14 cellular contexts compared by ENCODE assay signal in genomic region chrX:12989456-12989855, GRCh38. TPM values are rescaled to one million over a fixed set of nuclear protein-coding genes. Genes with fewer than 3 reads are reported as not detected.
DNase-seq lines count a peak whose midpoint lies in the region; ATAC-seq and TF ChIP-seq lines count a peak whose summit lies in the region.
"Had no signal": no experiment of that assay in that cellular context is flagged by ENCODE, and none has a peak within 500 bp of the region (broad histone marks: within the 10 kb centered on the region; RNA-seq: fewer than 3 reads in every experiment).

No MANE protein-coding gene starts in this region.

- H3K9ac ChIP-seq in Karpas-422 (ENCODE audit: low read length) (no peak overlapping the region), neural progenitor cell (no peak overlapping the region)

- no peak for ATAC-seq in body of pancreas
- ATAC-seq in GM21717 (IDR thresholded peaks at IDR 0.05; ENCODE audit: unreplicated experiment) = no peak
- ATAC-seq in omental fat pad (ENCODE audit: low FRiP score) = no peak

- H3K4me1 Mint-ChIP-seq in nephron = peaks cover 37% of the 10 kb centered on the region
- peaks cover 2% of the 10 kb centered on the region for H3K4me1 Mint-ChIP-seq in neural progenitor cell

- no peak for TF ChIP-seq CTCF in body of pancreas (IDR thresholded peaks at IDR 0.05)
- TF ChIP-seq CTCF in nephron (IDR thresholded peaks at IDR 0.05; ENCODE audit: unreplicated experiment in 3 of 3) = no peak
- no peak for TF ChIP-seq CTCF in neural progenitor cell (IDR thresholded peaks at IDR 0.05)
- TF ChIP-seq CTCF in omental fat pad (IDR thresholded peaks at IDR 0.05) = no peak

- H3K27ac Mint-ChIP-seq in nephron (peak overlapping the region; percentile 70 to 85 (median 74)), neural progenitor cell (no peak overlapping the region)
- H3K27ac Mint-ChIP-seq: CD8-positive, alpha-beta memory T cell had no signal

- DNase-seq in Karpas-422 (no peak), body of pancreas (no peak), neural progenitor cell (ENCODE audit: low spot score) (no peak), dermis blood vessel endothelial cell (no peak), omental fat pad (ENCODE audit: low spot score) (no peak)
- DNase-seq: CD8-positive, alpha-beta memory T cell; H7; NCI-H187 treated with DMSO at 0.1 percent for 48 hours; NCI-H2171; NCI-H446 treated with DMSO at 0.1 percent for 48 hours had no signal

- H3K36me3 ChIP-seq in ACC112 (ENCODE audit: insufficient read depth, low read length) (no peaks in the 10 kb centered on the region), Karpas-422 (ENCODE audit: insufficient read depth, low read length) (no peaks in the 10 kb centered on the region), body of pancreas (replicated peaks in 1 of 2; ENCODE audit: insufficient read depth in 1 of 2, low read depth in 2 of 2) (no peaks in the 10 kb centered on the region), neural progenitor cell (no peaks in the 10 kb centered on the region)

- H2AFZ ChIP-seq in ACC112 (ENCODE audit: low read length, unreplicated experiment) (no peak overlapping the region), Karpas-422 (ENCODE audit: low read length) (peak overlapping the region; percentile 77; the same call in 1 of the 2 replicates), neural progenitor cell (replicated peaks) (no peak overlapping the region)

- H4K20me1 ChIP-seq in Karpas-422 (ENCODE audit: insufficient read depth, low read depth, low read length) = no peaks in the 10 kb centered on the region
- no peaks in the 10 kb centered on the region for H4K20me1 ChIP-seq in neural progenitor cell (ENCODE audit: low read depth)

- H3K27me3 Mint-ChIP-seq in nephron (ENCODE audit: low read depth) (no peaks in the 10 kb centered on the region), neural progenitor cell (ENCODE audit: insufficient read depth, low read depth) (peaks cover 2% of the 10 kb centered on the region)

- H3K27me3 ChIP-seq in ACC112 (ENCODE audit: insufficient read depth, low read length) (no peaks in the 10 kb centered on the region), Karpas-422 (ENCODE audit: low read length) (no peaks in the 10 kb centered on the region), body of pancreas (no peaks in the 10 kb centered on the region), neural progenitor cell (no peaks in the 10 kb centered on the region)

- intact Hi-C loops in body of pancreas (cut with DNase I) = no loop called here

- H3F3A ChIP-seq in neural progenitor cell (ENCODE audit: low read depth) = no peaks in the 10 kb centered on the region

- peak overlapping the region; percentile 55 for H3K27ac ChIP-seq in ACC112 (ENCODE audit: low read depth, low read length)
- H3K27ac ChIP-seq in Karpas-422 (ENCODE audit: low read length) = no peak overlapping the region; the same call in 1 of the 2 replicates
- peak overlapping the region; percentile 50 to 83 (median 71) for H3K27ac ChIP-seq in body of pancreas
- H3K27ac ChIP-seq in neural progenitor cell = no peak overlapping the region

- H3K4me1 ChIP-seq in ACC112 (ENCODE audit: control insufficient read depth, insufficient read depth, low read length, unreplicated experiment) (peaks cover 25% of the 10 kb centered on the region), Karpas-422 (ENCODE audit: low read length) (peaks cover 15% of the 10 kb centered on the region), body of pancreas (peaks cover 69% of the 10 kb centered on the region), neural progenitor cell (no peaks in the 10 kb centered on the region)

- no peaks in the 10 kb centered on the region for H3K79me2 ChIP-seq in ACC112 (ENCODE audit: control insufficient read depth, insufficient read depth, low read length, unreplicated experiment)
- H3K79me2 ChIP-seq in Karpas-422 (ENCODE audit: low read length) = no peaks in the 10 kb centered on the region
- H3K79me2 ChIP-seq in neural progenitor cell (ENCODE audit: low read depth) = no peaks in the 10 kb centered on the region

- 47 to 57% methylated on average over 3 of the region's 3 CpGs for WGBS in body of pancreas, 2 donors

- no peak overlapping the region for H3K4me2 ChIP-seq in Karpas-422 (ENCODE audit: low read depth, low read length, poor library complexity, severe bottlenecking)
- H3K4me2 ChIP-seq in neural progenitor cell = no peak overlapping the region

- no peak overlapping the region for H3K4me3 Mint-ChIP-seq in nephron
- H3K4me3 Mint-ChIP-seq in neural progenitor cell = no peak overlapping the region
- H3K4me3 Mint-ChIP-seq: CD8-positive, alpha-beta memory T cell had no signal

- H3K36me3 Mint-ChIP-seq in nephron (ENCODE audit: low read depth) (no peaks in the 10 kb centered on the region), neural progenitor cell (no peaks in the 10 kb centered on the region)

- H3K9me2 ChIP-seq in Karpas-422 (replicated peaks; ENCODE audit: insufficient read depth, low read length) = no peaks in the 10 kb centered on the region

- no peak for TF ChIP-seq POLR2A in body of pancreas (IDR thresholded peaks at IDR 0.05)

- H3K4me3 ChIP-seq in ACC112 (ENCODE audit: low read depth, low read length) = 0 out of 2 replicates have a peak overlapping the region, but pooled peaks have one; percentile 37
- no peak overlapping the region for H3K4me3 ChIP-seq in Karpas-422 (ENCODE audit: low read length)
- no peak overlapping the region for H3K4me3 ChIP-seq in body of pancreas
- H3K4me3 ChIP-seq in neural progenitor cell = no peak overlapping the region

- peaks cover 20% of the 10 kb centered on the region for H3K9me3 Mint-ChIP-seq in nephron
- H3K9me3 Mint-ChIP-seq in neural progenitor cell = peaks cover 14% of the 10 kb centered on the region
- H3K9me3 Mint-ChIP-seq: CD8-positive, alpha-beta memory T cell had no signal

- H3K9me3 ChIP-seq in Karpas-422 (ENCODE audit: low read length) = no peaks in the 10 kb centered on the region
- H3K9me3 ChIP-seq in body of pancreas = no peaks in the 10 kb centered on the region
- H3K9me3 ChIP-seq in neural progenitor cell (ENCODE audit: low read depth) = no peaks in the 10 kb centered on the region

RNA-seq across cellular contexts. Expression of gene TMSB4X, which starts 14.5 kb away (rescaled TPM):
- 2,363 and 3,856 TPM in 2 replicates for total RNA-seq in Karpas-422 (2014; rRNA removed; shearing (Covaris generic); ENCODE audit: low replicate concordance)
- total RNA-seq in body of pancreas (1,000 to 10,000 TPM; 1,104 to 1,472 TPM), neural progenitor cell (ENCODE audit: low replicate concordance) (2,407 and 3,462 TPM in 2 replicates), dermis blood vessel endothelial cell (8,354 and 18,147 TPM in 2 replicates), omental fat pad (1,000 to 10,000 TPM; 3,948 to 5,890 (median 5,138) TPM)

RNA-seq across cellular contexts. Expression of gene FAM9C, which starts 55.0 kb away (rescaled TPM):
- total RNA-seq in Karpas-422 (2014; rRNA removed; shearing (Covaris generic); ENCODE audit: low replicate concordance) = not detected in 2 replicates
- total RNA-seq in body of pancreas (not detected), neural progenitor cell (ENCODE audit: low replicate concordance) (not detected in 2 replicates), dermis blood vessel endothelial cell (0.05 TPM in 1 of 2 replicates, not detected in the other), omental fat pad (not detected)
- total RNA-seq: CD8-positive, alpha-beta memory T cell; HepG2 had no signal

Comparison
In these comparisons a context has a peak if more than half of its experiments do, and no peak if none do; other contexts are left out.
1. H3K27ac ChIP-seq: peak in ACC112 (single experiment) and body of pancreas (4 of 4); none in Karpas-422 (single experiment) and neural progenitor cell (single experiment).